ENCODE assay signal across 21 cellular contexts in the genomic region with DNA sequence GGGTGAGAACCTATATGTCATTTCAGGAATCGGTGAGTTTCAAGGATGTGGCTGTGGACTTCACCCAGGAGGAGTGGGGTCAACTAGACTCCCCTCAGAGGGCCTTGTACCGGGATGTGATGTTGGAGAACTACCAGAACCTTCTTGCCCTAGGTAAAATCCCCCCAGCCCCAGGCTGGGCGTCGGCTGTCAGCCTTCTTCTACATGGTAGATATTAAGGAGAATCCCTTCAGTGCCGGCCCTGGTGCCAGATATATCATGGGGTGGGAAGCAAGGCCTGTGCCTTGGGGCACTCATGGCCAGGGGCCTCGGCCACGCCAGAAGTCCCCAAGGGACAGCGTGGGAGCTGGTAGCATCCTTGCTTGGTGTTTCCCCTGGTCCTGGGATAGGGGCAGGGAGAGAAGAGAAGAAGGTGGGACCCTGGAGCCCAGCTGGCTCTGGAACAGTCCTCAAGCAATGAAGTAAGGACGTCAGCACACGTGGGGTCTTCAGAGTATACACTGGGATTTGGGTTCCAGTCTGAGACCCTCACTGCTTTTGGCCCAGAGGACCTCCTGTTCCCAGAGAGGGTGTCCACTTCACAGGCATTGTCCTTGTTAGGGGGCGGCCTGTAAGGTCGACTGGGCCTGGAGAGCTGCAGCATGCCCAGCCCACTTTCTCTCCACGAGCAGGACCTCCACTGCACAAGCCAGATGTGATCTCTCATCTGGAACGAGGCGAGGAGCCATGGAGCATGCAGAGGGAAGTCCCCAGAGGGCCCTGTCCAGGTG.
"Had no signal": no experiment of that assay in that cellular context is flagged by ENCODE, and none has a peak within 500 bp of the region (broad histone marks: within the 10 kb centered on the region; RNA-seq: fewer than 3 reads in every experiment).

No MANE protein-coding gene starts in this region.

- H3K27me3 ChIP-seq: hepatocyte, right atrium auricular region, sigmoid colon, stomach, upper lobe of left lung, vagina had no signal

- H3K9me3 Mint-ChIP-seq: naive thymus-derived CD8-positive, alpha-beta T cell had no signal

- H3K4me3 ChIP-seq: hepatocyte, mucosa of descending colon, right atrium auricular region, sigmoid colon, skin epidermis, stomach, upper lobe of left lung, vagina had no signal

- ATAC-seq: left ventricle myocardium superior; mucosa of descending colon; naive thymus-derived CD8-positive, alpha-beta T cell had no signal

- H3K27ac Mint-ChIP-seq: naive thymus-derived CD8-positive, alpha-beta T cell had no signal

- H3K9me3 ChIP-seq: mucosa of descending colon, right atrium auricular region, sigmoid colon, stomach, upper lobe of left lung, vagina had no signal

- H3K27me3 Mint-ChIP-seq: naive thymus-derived CD8-positive, alpha-beta T cell had no signal

- H3K4me1 ChIP-seq: right atrium auricular region had no signal

- FAIRE-seq: colon, islet of Langerhans had no signal

- DNase-seq: cerebellar nuclear complex; dermis blood vessel endothelial cell; effector CD4-positive, alpha-beta T cell; foreskin melanocyte; left ventricle myocardium superior; mesendoderm; mucosa of descending colon; naive thymus-derived CD8-positive, alpha-beta T cell; sigmoid colon; stimulated activated CD4-positive, alpha-beta T cell treated with anti-CD3 and anti-CD28 coated beads, Interleukin-2, amount 100 ng/mL, for 24 hours; stimulated activated CD4-positive, alpha-beta T cell treated with anti-CD3 and anti-CD28 coated beads, Interleukin-4, amount 100 ng/mL, for 4 hours; stimulated activated naive CD4-positive, alpha-beta T cell; stomach; substantia nigra; upper lobe of left lung had no signal

- H3K27ac ChIP-seq: hepatocyte, right atrium auricular region, sigmoid colon, skin epidermis, stomach, vagina had no signal
